In the genomic region with DNA sequence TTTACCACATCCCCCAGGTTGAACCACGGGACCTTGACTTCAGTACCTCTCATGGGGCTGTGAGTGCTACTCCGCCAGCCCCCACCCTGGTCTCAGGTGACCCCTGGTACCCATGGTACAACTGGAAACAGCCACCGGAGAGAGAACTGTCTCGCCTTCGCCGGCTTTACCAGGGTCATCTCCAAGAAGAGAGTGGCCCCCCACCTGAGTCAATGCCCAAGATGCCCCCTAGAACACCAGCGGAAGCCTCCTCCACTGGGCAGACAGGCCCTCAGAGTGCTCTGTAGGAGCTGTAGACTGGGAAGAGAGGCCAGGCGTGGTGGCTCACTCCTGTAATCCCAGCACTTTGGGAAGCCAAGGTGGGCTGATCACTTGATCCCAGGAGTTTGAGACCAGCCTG, we compare ENCODE assay signal across 18 cellular contexts. TPM values are rescaled to one million over a fixed set of nuclear protein-coding genes. Genes with fewer than 3 reads are reported as not detected.
DNase-seq lines count a peak whose midpoint lies in the region; ATAC-seq and TF ChIP-seq lines count a peak whose summit lies in the region.
"Had no signal": no experiment of that assay in that cellular context is flagged by ENCODE, and none has a peak within 500 bp of the region (broad histone marks: within the 10 kb centered on the region; RNA-seq: fewer than 3 reads in every experiment).

No MANE protein-coding gene starts in this region.

- H4K20me1 ChIP-seq in osteoblast (ENCODE audit: insufficient read depth, low read length): no peaks in the 10 kb centered on the region

- H3K9me3 Mint-ChIP-seq in activated CD4-positive, alpha-beta memory T cell treated with anti-CD3 and anti-CD28 coated beads, Interleukin-2, amount 10 ng/mL, durations not matched to agents 7 days and 5 days: no peaks in the 10 kb centered on the region
- H3K9me3 Mint-ChIP-seq in memory B cell: no peaks in the 10 kb centered on the region

- CTCF ChIA-PET in activated CD4-positive, alpha-beta memory T cell treated with anti-CD3 and anti-CD28 coated beads, Interleukin-2, amount 10 ng/mL, durations not matched to agents 7 days and 5 days (lab: Charles Lee): interaction anchor here (0.9 to 2.9 kb wide), 4 partner anchors 7 to 111 kb away, joined by 3 to 14 read pairs (median 4); a partner anchor contains a TSS

- intact Hi-C loops in stomach (cut with DNase I; ENCODE audit: low total_unique reads): no loop called here

- H3K9me3 ChIP-seq in stomach (no peaks in the 10 kb centered on the region), osteoblast (ENCODE audit: low read depth, low read length) (no peaks in the 10 kb centered on the region)
- H3K9me3 ChIP-seq: right atrium auricular region, SK-N-SH, upper lobe of left lung had no signal

- DNase-seq in activated effector memory CD4-positive, alpha-beta T cell treated with anti-CD3 and anti-CD28 coated beads, Interleukin-2, amount 50 U/mL, for 16 hours: peak; percentile 60
- DNase-seq in activated effector memory CD4-positive, alpha-beta T cell treated with Interleukin-2 at 50 U/mL for 16 hours: no peak
- no peak for DNase-seq in activated CD4-positive, alpha-beta memory T cell treated with anti-CD3 and anti-CD28 coated beads, Interleukin-2, amount 10 ng/mL, durations not matched to agents 7 days and 5 days
- DNase-seq in memory B cell (ENCODE audit: low spot score in 2 of 2): no peak
- DNase-seq in stomach: no peak
- DNase-seq in osteoblast (ENCODE audit: insufficient read length, low spot score, missing footprints): no peak
- DNase-seq in DMS153 treated with DMSO at 0.1 percent for 48 hours (lab: John Stamatoyannopoulos, UW; ENCODE audit: unreplicated experiment): no peak
- DNase-seq: aorta; GM23248; Karpas-422; NCI-H2171 treated with DMSO at 0.1 percent for 48 hours; NCI-H82; PC-3; SK-N-SH; stimulated activated naive CD4-positive, alpha-beta T cell; upper lobe of left lung had no signal

- H3K4me2 ChIP-seq in osteoblast (ENCODE audit: insufficient read depth, low read length): no peak overlapping the region

- POLR2A ChIA-PET in activated CD4-positive, alpha-beta memory T cell treated with anti-CD3 and anti-CD28 coated beads, Interleukin-2, amount 10 ng/mL, durations not matched to agents 7 days and 5 days (lab: Charles Lee): interaction anchor here (0.9 to 3.2 kb wide), 7 partner anchors 8 to 101 kb away, joined by 3 to 22 read pairs (median 5); a partner anchor contains a TSS

- peaks cover 49% of the 10 kb centered on the region for H3K36me3 Mint-ChIP-seq in activated CD4-positive, alpha-beta memory T cell treated with anti-CD3 and anti-CD28 coated beads, Interleukin-2, amount 10 ng/mL, durations not matched to agents 7 days and 5 days (ENCODE audit: low read depth)
- H3K36me3 Mint-ChIP-seq in memory B cell: peaks cover 20% of the 10 kb centered on the region

- H3K4me3 ChIP-seq in stomach: no peak overlapping the region
- no peak overlapping the region for H3K4me3 ChIP-seq in osteoblast (ENCODE audit: insufficient read depth, low read length)
- H3K4me3 ChIP-seq: GM23248, right atrium auricular region, upper lobe of left lung had no signal

- H3K79me2 ChIP-seq in osteoblast (ENCODE audit: insufficient read depth, low read length): peaks cover 14% of the 10 kb centered on the region

- H3K27me3 Mint-ChIP-seq in activated CD4-positive, alpha-beta memory T cell treated with anti-CD3 and anti-CD28 coated beads, Interleukin-2, amount 10 ng/mL, durations not matched to agents 7 days and 5 days: no peaks in the 10 kb centered on the region
- no peaks in the 10 kb centered on the region for H3K27me3 Mint-ChIP-seq in memory B cell

- H3K4me1 ChIP-seq in stomach: peaks cover 8 to 36% (median 19%) of the 10 kb centered on the region in 4 donors
- H3K4me1 ChIP-seq in osteoblast (ENCODE audit: insufficient read depth, low read length): peaks cover 10% of the 10 kb centered on the region

- peak overlapping the region in 4 of 5 donors; percentile 86 to 91 (median 90) for H3K27ac ChIP-seq in stomach
- H3K27ac ChIP-seq in osteoblast (ENCODE audit: low read depth, low read length): no peak overlapping the region

- peak overlapping the region; percentile 96 for H3K27ac Mint-ChIP-seq in activated CD4-positive, alpha-beta memory T cell treated with anti-CD3 and anti-CD28 coated beads, Interleukin-2, amount 10 ng/mL, durations not matched to agents 7 days and 5 days
- peak overlapping the region; percentile 52 for H3K27ac Mint-ChIP-seq in memory B cell

- WGBS in stomach, 5 donors: 90 to 97% (median 95%) methylated on average over 8 of the region's 8 CpGs

- H3K4me3 Mint-ChIP-seq in activated CD4-positive, alpha-beta memory T cell treated with anti-CD3 and anti-CD28 coated beads, Interleukin-2, amount 10 ng/mL, durations not matched to agents 7 days and 5 days: no peak overlapping the region
- peak overlapping the region; percentile 64 for H3K4me3 Mint-ChIP-seq in memory B cell

- TF ChIP-seq CTCF in stomach (IDR thresholded peaks at IDR 0.05) (no peak), osteoblast (IDR thresholded peaks at IDR 0.05; ENCODE audit: extremely low read depth, low read depth, low read length) (no peak)

- H3K36me3 ChIP-seq in stomach (peaks cover 47 to 83% (median 82%) of the 10 kb centered on the region in 4 donors), osteoblast (ENCODE audit: insufficient read depth, low read length) (peaks cover 64% of the 10 kb centered on the region)

- TF ChIP-seq EP300 in stomach (IDR thresholded peaks at IDR 0.05): no peak

- no peak for ATAC-seq in memory B cell (ENCODE audit: low read depth)
- no peak for ATAC-seq in HG02678 (IDR thresholded peaks at IDR 0.05; ENCODE audit: unreplicated experiment)

- H3K4me1 Mint-ChIP-seq in activated CD4-positive, alpha-beta memory T cell treated with anti-CD3 and anti-CD28 coated beads, Interleukin-2, amount 10 ng/mL, durations not matched to agents 7 days and 5 days: peaks cover 29% of the 10 kb centered on the region
- H3K4me1 Mint-ChIP-seq in memory B cell: peaks cover 19% of the 10 kb centered on the region

- no peaks in the 10 kb centered on the region for H3K27me3 ChIP-seq in stomach
- H3K27me3 ChIP-seq in osteoblast (ENCODE audit: insufficient read depth, low read length): no peaks in the 10 kb centered on the region
- H3K27me3 ChIP-seq: right atrium auricular region, upper lobe of left lung had no signal

- H2AFZ ChIP-seq in osteoblast (ENCODE audit: low read length): no peak overlapping the region

- TF ChIP-seq POLR2A in stomach (IDR thresholded peaks at IDR 0.05): no peak

RNA-seq across cellular contexts. Expression of a gene that starts 1.2 kb away (rescaled TPM):
- total RNA-seq in activated CD4-positive, alpha-beta memory T cell treated with anti-CD3 and anti-CD28 coated beads, Interleukin-2, amount 10 ng/mL, durations not matched to agents 7 days and 5 days: 1 to 10 TPM; 6.3 to 8.0 TPM
- total RNA-seq in stomach: 10 to 100 TPM in 1 of 5 donors, 1 to 10 TPM in 3, not detected in 1; 3.0 to 11.6 (median 5.2) TPM
- 1 to 10 TPM; 5.3 to 7.5 (median 5.7) TPM for polyA plus RNA-seq in stomach
- 4.4 and 4.7 TPM in 2 replicates for total RNA-seq in osteoblast

RNA-seq across cellular contexts. Expression of a gene that starts 7.9 kb away (rescaled TPM):
- 10 to 100 TPM; 42.4 to 42.8 TPM for total RNA-seq in activated CD4-positive, alpha-beta memory T cell treated with anti-CD3 and anti-CD28 coated beads, Interleukin-2, amount 10 ng/mL, durations not matched to agents 7 days and 5 days
- total RNA-seq in stomach: 10 to 100 TPM in 4 of 5 donors, 1 to 10 TPM in 1; 6.4 to 54.8 (median 28.5) TPM
- polyA plus RNA-seq in stomach: 10 to 100 TPM; 51.3 to 71.2 (median 61.6) TPM
- 67.3 and 83.4 TPM in 2 replicates for total RNA-seq in osteoblast

RNA-seq across cellular contexts. Expression of a gene that starts 8.5 kb away (rescaled TPM):
- total RNA-seq in activated CD4-positive, alpha-beta memory T cell treated with anti-CD3 and anti-CD28 coated beads, Interleukin-2, amount 10 ng/mL, durations not matched to agents 7 days and 5 days: 100 to 1,000 TPM in 1 of 2 experiments, 10 to 100 TPM in 1; 96.1 to 103 TPM
- total RNA-seq in stomach: 100 to 1,000 TPM in 2 of 5 donors, 10 to 100 TPM in 3; 27.4 to 164 (median 50.1) TPM
- 10 to 100 TPM in 2 of 3 donors, 1 to 10 TPM in 1; 9.9 to 20.2 (median 17.7) TPM for polyA plus RNA-seq in stomach
- total RNA-seq in osteoblast: 29.0 and 37.4 TPM in 2 replicates

RNA-seq across cellular contexts. Expression of a gene that starts 21.4 kb away (rescaled TPM):
- 10 to 100 TPM; 21.7 to 24.4 TPM for total RNA-seq in activated CD4-positive, alpha-beta memory T cell treated with anti-CD3 and anti-CD28 coated beads, Interleukin-2, amount 10 ng/mL, durations not matched to agents 7 days and 5 days
- total RNA-seq in stomach (100 to 1,000 TPM in 1 of 5 donors, 10 to 100 TPM in 3, 1 to 10 TPM in 1; 7.3 to 126 (median 12.8) TPM), osteoblast (4.7 and 6.2 TPM in 2 replicates)
- 10 to 100 TPM; 21.2 to 29.3 (median 25.7) TPM for polyA plus RNA-seq in stomach

RNA-seq across cellular contexts. Expression of a gene that starts 47.3 kb away (rescaled TPM):
- 10 to 100 TPM; 35.6 to 37.6 TPM for total RNA-seq in activated CD4-positive, alpha-beta memory T cell treated with anti-CD3 and anti-CD28 coated beads, Interleukin-2, amount 10 ng/mL, durations not matched to agents 7 days and 5 days
- total RNA-seq in stomach: 10 to 100 TPM; 22.0 to 67.0 (median 30.1) TPM
- 10 to 100 TPM; 18.3 to 34.0 (median 23.4) TPM for polyA plus RNA-seq in stomach
- total RNA-seq in osteoblast: 25.6 and 26.1 TPM in 2 replicates
